ENCODE assay signal across 3 cellular contexts in genomic region chr11:79920480-79920879, GRCh38.
"Had no signal": no experiment of that assay in that cellular context is flagged by ENCODE, and none has a peak within 500 bp of the region (broad histone marks: within the 10 kb centered on the region; RNA-seq: fewer than 3 reads in every experiment).

No MANE protein-coding gene starts in this region.

- ATAC-seq: GM12878 had no signal

- DNase-seq: GDM1, GF-D8 had no signal

- H3K4me3 ChIP-seq: GM12878 had no signal
